In the genomic region with DNA sequence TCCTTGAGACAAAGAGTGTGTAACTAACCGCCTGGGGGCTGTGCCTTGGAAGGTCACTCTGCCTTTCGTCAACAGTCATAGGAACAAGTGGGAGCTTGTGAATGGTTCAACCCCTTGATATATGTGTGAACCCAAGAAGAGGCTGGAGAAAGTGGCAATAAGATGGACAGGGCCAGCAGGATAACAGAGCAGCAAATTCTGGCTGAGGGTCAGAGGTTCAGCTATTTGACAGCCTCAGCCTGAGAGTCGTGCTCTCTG, we compare ENCODE assay signal across 28 cellular contexts.
"Had no signal": no experiment of that assay in that cellular context is flagged by ENCODE, and none has a peak within 500 bp of the region (broad histone marks: within the 10 kb centered on the region; RNA-seq: fewer than 3 reads in every experiment).

No MANE protein-coding gene starts in this region.

- H3K36me3 Mint-ChIP-seq: activated CD4-positive, alpha-beta memory T cell treated with anti-CD3 and anti-CD28 coated beads for 36 hours; activated naive CD4-positive, alpha-beta T cell treated with anti-CD3 and anti-CD28 coated beads, Interleukin-2, amount 10 ng/mL, durations not matched to agents 7 days and 5 days; activated naive CD4-positive, alpha-beta T cell treated with anti-CD3 and anti-CD28 coated beads, Interleukin-2, amount 50 U/mL, for 72 hours; activated naive CD8-positive, alpha-beta T cell treated with anti-CD3 and anti-CD28 coated beads, Interleukin-2, amount 10 ng/mL, durations not matched to agents 7 days and 5 days had no signal

- H3K36me3 ChIP-seq: ascending aorta, breast epithelium had no signal

- FAIRE-seq: frontal cortex had no signal

- DNase-seq: activated CD4-positive, alpha-beta memory T cell treated with anti-CD3 and anti-CD28 coated beads for 36 hours; activated CD4-positive, alpha-beta T cell treated with anti-CD3 and anti-CD28 coated beads for 36 hours; activated CD4-positive, alpha-beta T cell treated with anti-CD3 and anti-CD28 coated beads, Interleukin-2, amount 10 ng/mL, durations not matched to agents 24 days and 14 days; activated CD4-positive, CD25-positive, alpha-beta regulatory T cell; activated CD4-positive, CD25-positive, alpha-beta regulatory T cell treated with anti-CD3 and anti-CD28 coated beads, Interleukin-2, amount 50 U/mL, for 72 hours; activated CD8-positive, alpha-beta memory T cell treated with anti-CD3 and anti-CD28 coated beads, Interleukin-2, amount 50 U/mL, for 48 hours; activated CD8-positive, alpha-beta T cell treated with anti-CD3 and anti-CD28 coated beads, Interleukin-2, amount 10 ng/mL, durations not matched to agents 7 days and 5 days; activated gamma-delta T cell; activated naive CD4-positive, alpha-beta T cell; activated naive CD4-positive, alpha-beta T cell treated with anti-CD3 and anti-CD28 coated beads, Interleukin-2, amount 10 ng/mL, durations not matched to agents 7 days and 5 days; activated naive CD8-positive, alpha-beta T cell treated with anti-CD3 and anti-CD28 coated beads, Interleukin-2, amount 10 ng/mL, durations not matched to agents 7 days and 5 days; activated T-cell treated with anti-CD3 and anti-CD28 coated beads for 4 hours; activated T-cell treated with anti-CD3 and anti-CD28 coated beads, Interleukin-2, amount 50 U/mL, for 24 hours; activated T-cell treated with anti-CD3 and anti-CD28 coated beads, Interleukin-2, amount 50 U/mL, for 72 hours; dorsolateral prefrontal cortex; effector memory CD4-positive, alpha-beta T cell; endodermal cell; foreskin fibroblast; T-helper 2 cell had no signal

- H3K9me3 ChIP-seq: ascending aorta, breast epithelium had no signal

- H3K4me3 ChIP-seq: ascending aorta, breast epithelium, coronary artery, dorsolateral prefrontal cortex had no signal

- H3K27ac Mint-ChIP-seq: activated CD4-positive, alpha-beta memory T cell treated with anti-CD3 and anti-CD28 coated beads for 36 hours; activated CD4-positive, alpha-beta T cell treated with anti-CD3 and anti-CD28 coated beads for 36 hours; activated CD4-positive, alpha-beta T cell treated with anti-CD3 and anti-CD28 coated beads, Interleukin-2, amount 10 ng/mL, durations not matched to agents 24 days and 14 days; activated CD8-positive, alpha-beta T cell treated with anti-CD3 and anti-CD28 coated beads, Interleukin-2, amount 10 ng/mL, durations not matched to agents 7 days and 5 days; activated naive CD4-positive, alpha-beta T cell treated with anti-CD3 and anti-CD28 coated beads, Interleukin-2, amount 10 ng/mL, durations not matched to agents 7 days and 5 days; activated naive CD8-positive, alpha-beta T cell treated with anti-CD3 and anti-CD28 coated beads, Interleukin-2, amount 10 ng/mL, durations not matched to agents 7 days and 5 days; activated T-cell treated with anti-CD3 and anti-CD28 coated beads, Interleukin-2, amount 50 U/mL, for 24 hours; activated T-cell treated with anti-CD3 and anti-CD28 coated beads, Interleukin-2, amount 50 U/mL, for 72 hours; dendritic cell treated with granulocyte-macrophage colony-stimulating factor and Interleukin-4, amounts not matched to agents 40 ng/mL and 50 ng/mL, for 4 days; endodermal cell had no signal

- H3K4me1 ChIP-seq: ascending aorta, breast epithelium had no signal

- H3K4me3 Mint-ChIP-seq: activated CD4-positive, alpha-beta memory T cell treated with anti-CD3 and anti-CD28 coated beads for 36 hours; activated CD4-positive, alpha-beta T cell treated with anti-CD3 and anti-CD28 coated beads for 36 hours; activated CD4-positive, alpha-beta T cell treated with anti-CD3 and anti-CD28 coated beads, Interleukin-2, amount 10 ng/mL, durations not matched to agents 24 days and 14 days; activated CD8-positive, alpha-beta T cell treated with anti-CD3 and anti-CD28 coated beads, Interleukin-2, amount 10 ng/mL, durations not matched to agents 7 days and 5 days; activated naive CD4-positive, alpha-beta T cell treated with anti-CD3 and anti-CD28 coated beads, Interleukin-2, amount 10 ng/mL, durations not matched to agents 7 days and 5 days; activated naive CD8-positive, alpha-beta T cell treated with anti-CD3 and anti-CD28 coated beads, Interleukin-2, amount 10 ng/mL, durations not matched to agents 7 days and 5 days; activated T-cell treated with anti-CD3 and anti-CD28 coated beads, Interleukin-2, amount 50 U/mL, for 24 hours; activated T-cell treated with anti-CD3 and anti-CD28 coated beads, Interleukin-2, amount 50 U/mL, for 72 hours; brain; central memory CD8-positive, alpha-beta T cell; dendritic cell treated with granulocyte-macrophage colony-stimulating factor and Interleukin-4, amounts not matched to agents 40 ng/mL and 50 ng/mL, for 4 days; endodermal cell had no signal

- H3K27ac ChIP-seq: ascending aorta, breast epithelium, coronary artery, dorsolateral prefrontal cortex had no signal

- H3K27me3 ChIP-seq: ascending aorta, breast epithelium, dorsolateral prefrontal cortex had no signal

- H3K27me3 Mint-ChIP-seq: activated CD4-positive, alpha-beta memory T cell treated with anti-CD3 and anti-CD28 coated beads for 36 hours; activated T-cell treated with anti-CD3 and anti-CD28 coated beads, Interleukin-2, amount 50 U/mL, for 24 hours had no signal

- H3K9me3 Mint-ChIP-seq: activated CD4-positive, alpha-beta memory T cell treated with anti-CD3 and anti-CD28 coated beads for 36 hours; activated CD4-positive, alpha-beta T cell treated with anti-CD3 and anti-CD28 coated beads, Interleukin-2, amount 10 ng/mL, durations not matched to agents 24 days and 14 days; activated naive CD4-positive, alpha-beta T cell treated with anti-CD3 and anti-CD28 coated beads, Interleukin-2, amount 10 ng/mL, durations not matched to agents 7 days and 5 days; activated naive CD4-positive, alpha-beta T cell treated with anti-CD3 and anti-CD28 coated beads, Interleukin-2, amount 50 U/mL, for 72 hours; activated naive CD8-positive, alpha-beta T cell treated with anti-CD3 and anti-CD28 coated beads, Interleukin-2, amount 10 ng/mL, durations not matched to agents 7 days and 5 days; activated T-cell treated with anti-CD3 and anti-CD28 coated beads, Interleukin-2, amount 50 U/mL, for 24 hours; activated T-cell treated with anti-CD3 and anti-CD28 coated beads, Interleukin-2, amount 50 U/mL, for 72 hours; central memory CD8-positive, alpha-beta T cell; dendritic cell treated with granulocyte-macrophage colony-stimulating factor and Interleukin-4, amounts not matched to agents 40 ng/mL and 50 ng/mL, for 4 days; endodermal cell had no signal

- ATAC-seq: activated CD4-positive, alpha-beta T cell treated with anti-CD3 and anti-CD28 coated beads for 36 hours; activated CD8-positive, alpha-beta T cell treated with anti-CD3 and anti-CD28 coated beads, Interleukin-2, amount 10 ng/mL, durations not matched to agents 7 days and 5 days; activated naive CD4-positive, alpha-beta T cell treated with anti-CD3 and anti-CD28 coated beads, Interleukin-2, amount 50 U/mL, for 72 hours; activated T-cell treated with anti-CD3 and anti-CD28 coated beads, Interleukin-2, amount 50 U/mL, for 72 hours; esophagus mucosa had no signal
